ENCODE assay signal across 23 cellular contexts in the genomic region with DNA sequence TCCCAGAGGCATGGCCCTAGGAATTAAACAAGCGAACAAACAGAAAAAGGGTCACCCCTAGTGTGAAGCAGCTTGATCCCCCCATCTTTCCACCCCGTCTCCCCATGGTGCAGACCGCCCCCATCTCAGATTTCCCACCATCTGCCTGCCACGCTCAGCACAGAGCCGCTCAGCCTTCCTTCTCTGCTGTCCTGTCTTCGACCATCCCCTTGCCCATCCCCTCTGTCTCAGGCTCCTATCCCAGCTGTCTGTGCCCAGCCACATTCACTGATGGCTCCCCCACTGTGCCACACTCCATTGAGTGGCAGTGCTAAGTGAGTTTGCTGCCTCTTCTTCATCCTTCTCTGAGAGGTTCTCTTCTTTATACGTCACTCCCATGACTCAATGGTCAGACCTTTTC. TPM values are rescaled to one million over a fixed set of nuclear protein-coding genes. Genes with fewer than 3 reads are reported as not detected.
DNase-seq lines count a peak whose midpoint lies in the region; ATAC-seq and TF ChIP-seq lines count a peak whose summit lies in the region.
"Had no signal": no experiment of that assay in that cellular context is flagged by ENCODE, and none has a peak within 500 bp of the region (broad histone marks: within the 10 kb centered on the region; RNA-seq: fewer than 3 reads in every experiment).

No MANE protein-coding gene starts in this region.

- H3K36me3 ChIP-seq in skeletal muscle tissue (ENCODE audit: control insufficient read depth in 3 of 3, insufficient read depth in 3 of 3, low read length in 3 of 3) (no peaks in the 10 kb centered on the region), mesendoderm (ENCODE audit: control insufficient read depth, insufficient read depth, low read length) (no peaks in the 10 kb centered on the region)
- H3K36me3 ChIP-seq: HAP-1 had no signal

- H3K27ac Mint-ChIP-seq in H9 (peak overlapping the region in 2 of 3 experiments; percentile 57 to 90; a peak in 2 of 7 replicates), WTC11 (no peak overlapping the region), nephron (peak overlapping the region in 2 of 3 experiments; percentile 13 to 14), CD14-positive monocyte (peak overlapping the region in 1 of 7 donors; percentile 69)
- H3K27ac Mint-ChIP-seq: B cell, HFFc6 had no signal

- H3K4me1 Mint-ChIP-seq in H9, result peaks cover 5 to 8% of the 10 kb centered on the region in 2 experiments
- peaks cover 8% of the 10 kb centered on the region for H3K4me1 Mint-ChIP-seq in WTC11
- peaks cover 25% of the 10 kb centered on the region for H3K4me1 Mint-ChIP-seq in nephron
- no peaks in the 10 kb centered on the region for H3K4me1 Mint-ChIP-seq in CD14-positive monocyte
- H3K4me1 Mint-ChIP-seq: B cell had no signal

- H3K4ac ChIP-seq in H9 (ENCODE audit: low read depth, low read length) (no peak overlapping the region), mesendoderm (ENCODE audit: low read depth, low read length) (no peak overlapping the region)

- H3K4me3 ChIP-seq in skeletal muscle tissue (ENCODE audit: low read length in 3 of 3) (no peak overlapping the region), mesendoderm (ENCODE audit: low read length) (no peak overlapping the region)
- H3K4me3 ChIP-seq: HAP-1 had no signal

- H4K20me1 ChIP-seq in H9 (ENCODE audit: control insufficient read depth, insufficient read depth, insufficient read length), result no peaks in the 10 kb centered on the region

- H3K4me3 Mint-ChIP-seq in H9, result no peak overlapping the region; a peak in 1 of 5 replicates
- no peak overlapping the region for H3K4me3 Mint-ChIP-seq in WTC11
- H3K4me3 Mint-ChIP-seq in nephron, result no peak overlapping the region
- no peak overlapping the region for H3K4me3 Mint-ChIP-seq in CD14-positive monocyte
- H3K4me3 Mint-ChIP-seq: B cell, HFFc6 had no signal

- H2BK20ac ChIP-seq in H9 (ENCODE audit: low read depth, low read length, poor library complexity, severe bottlenecking), result no peak overlapping the region

- H3K23ac ChIP-seq in H9 (ENCODE audit: insufficient read length, low read depth, low read length) (no peak overlapping the region), mesendoderm (ENCODE audit: low read length) (no peak overlapping the region)

- WGBS in H9 (ENCODE audit: extremely low coverage, insufficient read length, low lambda C conversion rate), result no CpG with 5 or more reads among the region's 7 CpGs
- WGBS in mesendoderm (ENCODE audit: extremely low coverage, insufficient coverage, low lambda C conversion rate), result no CpG with 5 or more reads among the region's 7 CpGs

- no peaks in the 10 kb centered on the region for H3K23me2 ChIP-seq in H9 (ENCODE audit: insufficient read length, low read depth, low read length, poor library complexity, severe bottlenecking)

- H3K36me3 Mint-ChIP-seq in H9 (ENCODE audit: insufficient read depth in 1 of 3, low read depth in 3 of 3) (peaks cover 2 to 10% (median 4%) of the 10 kb centered on the region in 3 experiments; a peak in 5 of 7 replicates), WTC11 (peaks cover 10% of the 10 kb centered on the region), nephron (ENCODE audit: low read depth) (peaks cover 4% of the 10 kb centered on the region), CD14-positive monocyte (peaks cover 0 to 3% of the 10 kb centered on the region in 2 donors)

- no peak overlapping the region for H3K27ac ChIP-seq in H9 (ENCODE audit: insufficient read length, low read depth, low read length)
- peak overlapping the region; percentile 91 for H3K27ac ChIP-seq in skeletal muscle tissue (ENCODE audit: low read depth, low read length)
- no peak overlapping the region for H3K27ac ChIP-seq in mesendoderm (ENCODE audit: low read depth, low read length)
- H3K27ac ChIP-seq: C4-2B had no signal

- DNase-seq in H9, result no peak
- DNase-seq in WTC11 (ENCODE audit: low spot score), result no peak
- no peak for DNase-seq in mesendoderm
- no peak for DNase-seq in activated gamma-delta T cell (lab: John Stamatoyannopoulos, UW)
- DNase-seq in CD14-positive monocyte (ENCODE audit: low spot score), result no peak
- DNase-seq: Calu3, DMS153, DND-41, HFFc6, KG1, NCI-H1048, NCI-H1417, NCI-H1694, NCI-H2081, NCI-H345, NCI-H774, SK-N-SH, SW 1271 had no signal

- H3T11ph ChIP-seq in H9 (ENCODE audit: low read length), result no peak overlapping the region

- H3K56ac ChIP-seq in H9 (ENCODE audit: insufficient read length, low read depth, low read length), result no peak overlapping the region
- H3K56ac ChIP-seq in mesendoderm (ENCODE audit: low read length), result no peak overlapping the region

- no peak overlapping the region for H2BK12ac ChIP-seq in H9 (ENCODE audit: insufficient read length, low read depth, low read length)

- no peak overlapping the region for H4K91ac ChIP-seq in H9 (ENCODE audit: insufficient read length, low read depth, low read length)

- H3K14ac ChIP-seq in H9 (ENCODE audit: insufficient read depth, low read length), result no peak overlapping the region; the same call in 1 of the 2 replicates

- H3K4me1 ChIP-seq in H9 (ENCODE audit: insufficient read depth, low read length) (no peaks in the 10 kb centered on the region), skeletal muscle tissue (ENCODE audit: control insufficient read depth in 3 of 3, insufficient read depth in 3 of 3, low read length in 3 of 3) (peaks cover 7 to 19% (median 17%) of the 10 kb centered on the region in 3 donors), mesendoderm (ENCODE audit: control insufficient read depth, low read depth, low read length) (no peaks in the 10 kb centered on the region)
- H3K4me1 ChIP-seq: HAP-1 had no signal

- CTCF ChIA-PET in WTC11 (lab: Charles Lee), result no interaction called here

- H3K9ac ChIP-seq in H9 (ENCODE audit: extremely low read depth, insufficient read length, low read length) (no peak overlapping the region), skeletal muscle tissue (ENCODE audit: low read depth in 1 of 3, low read length in 3 of 3) (no peak overlapping the region), mesendoderm (ENCODE audit: low read length) (no peak overlapping the region)
- H3K9ac ChIP-seq: SK-N-SH had no signal

- H2BK5ac ChIP-seq in H9 (ENCODE audit: insufficient read length, low read length), result no peak overlapping the region
- no peak overlapping the region for H2BK5ac ChIP-seq in mesendoderm (ENCODE audit: low read length)

- H3K9me3 ChIP-seq in H9 (ENCODE audit: control insufficient read depth, low read depth, low read length) (peaks cover 5% of the 10 kb centered on the region), skeletal muscle tissue (ENCODE audit: control insufficient read depth in 3 of 3, low read length in 3 of 3) (peaks cover 0 to under 1% (median under 1%) of the 10 kb centered on the region in 3 donors)
- H3K9me3 ChIP-seq: SK-N-SH had no signal

- no peak overlapping the region for H4K5ac ChIP-seq in H9 (ENCODE audit: insufficient read length, low read depth, low read length)
- no peak overlapping the region for H4K5ac ChIP-seq in mesendoderm (ENCODE audit: low read length)

- H3K79me1 ChIP-seq in H9 (ENCODE audit: insufficient read depth, low read depth, low read length, poor library complexity, severe bottlenecking) (no peaks in the 10 kb centered on the region), mesendoderm (ENCODE audit: low read length) (no peaks in the 10 kb centered on the region)

- H2BK120ac ChIP-seq in H9 (ENCODE audit: low read depth, low read length, poor library complexity, severe bottlenecking) (no peak overlapping the region), mesendoderm (ENCODE audit: low read depth, low read length) (no peak overlapping the region)

- ATAC-seq in WTC11, result peak; percentile 63

- H2AK5ac ChIP-seq in H9 (ENCODE audit: insufficient read length, low read length) (no peak overlapping the region), mesendoderm (ENCODE audit: low read length) (no peak overlapping the region)

- no peaks in the 10 kb centered on the region for H3K79me2 ChIP-seq in H9 (ENCODE audit: insufficient read depth, low read length)
- no peaks in the 10 kb centered on the region for H3K79me2 ChIP-seq in mesendoderm (ENCODE audit: control insufficient read depth, insufficient read depth, low read length)

- H3K27me3 ChIP-seq in H9 (ENCODE audit: insufficient read depth, low read length) (no peaks in the 10 kb centered on the region), skeletal muscle tissue (ENCODE audit: control insufficient read depth in 3 of 3, insufficient read depth in 3 of 3, low read length in 3 of 3) (no peaks in the 10 kb centered on the region), mesendoderm (ENCODE audit: insufficient read depth, low read length, poor library complexity) (no peaks in the 10 kb centered on the region)

- TF ChIP-seq CTCF in H9 (conservative IDR thresholded peaks at IDR 0.05) (no peak), WTC11 (IDR thresholded peaks at IDR 0.05) (no peak), nephron (IDR thresholded peaks at IDR 0.05; ENCODE audit: unreplicated experiment in 3 of 3) (no peak), CD14-positive monocyte (IDR thresholded peaks at IDR 0.05) (no peak)

- H4K8ac ChIP-seq in H9 (replicated peaks; ENCODE audit: insufficient read length, low read depth, low read length) (no peak overlapping the region), mesendoderm (ENCODE audit: low read depth, low read length) (no peak overlapping the region)

- H3K4me2 ChIP-seq in H9 (ENCODE audit: insufficient read depth, insufficient read length, low read length) (no peak overlapping the region), mesendoderm (ENCODE audit: low read length) (no peak overlapping the region)
- H3K4me2 ChIP-seq: SK-N-SH had no signal

- H3K27me3 Mint-ChIP-seq in H9 (ENCODE audit: low read depth) (peaks cover 19% of the 10 kb centered on the region), WTC11 (ENCODE audit: low read depth) (peaks cover 5% of the 10 kb centered on the region), nephron (ENCODE audit: low read depth) (peaks cover 9% of the 10 kb centered on the region), CD14-positive monocyte (ENCODE audit: low read depth in 3 of 3) (peaks cover 12 to 17% (median 13%) of the 10 kb centered on the region in 3 donors)

- POLR2A ChIA-PET in WTC11 (lab: Charles Lee), result no interaction called here

- no peak overlapping the region for H2AFZ ChIP-seq in H9 (ENCODE audit: low read length)

- no peak overlapping the region for H3K18ac ChIP-seq in H9 (ENCODE audit: insufficient read length, low read depth, low read length)
- no peak overlapping the region for H3K18ac ChIP-seq in mesendoderm (ENCODE audit: low read length)

- intact Hi-C loops in CD14-positive monocyte (cut with micrococcal nuclease), result no loop called here

- H3K9me3 Mint-ChIP-seq in H9 (peaks cover 13 to 14% of the 10 kb centered on the region in 2 experiments), WTC11 (peaks cover 13% of the 10 kb centered on the region), nephron (peaks cover 11% of the 10 kb centered on the region), CD14-positive monocyte (peaks cover 6 to 22% (median 9%) of the 10 kb centered on the region in 7 donors)

- H2BK15ac ChIP-seq in H9 (ENCODE audit: low read depth, low read length) (no peak overlapping the region), mesendoderm (replicated peaks; ENCODE audit: low read depth) (no peak overlapping the region)

RNA-seq across cellular contexts. Expression of gene BTBD1, which starts 11.7 kb away (rescaled TPM):
- total RNA-seq in H9 (2021), result 42.7 and 43.3 TPM in 2 replicates
- total RNA-seq in WTC11 (2021), result 34.2 to 39.6 TPM (median 35.6 TPM) in 3 replicates
- total RNA-seq in skeletal muscle tissue, result 99.7 TPM
- 25.5 TPM for polyA plus RNA-seq in mesendoderm (2013, experiment 1 of 2)
- polyA plus RNA-seq in mesendoderm (2013, experiment 2 of 2), result 24.7 TPM
- polyA plus RNA-seq in CD14-positive monocyte, result 10 to 100 TPM; 37.2 to 48.8 TPM

RNA-seq across cellular contexts. Expression of gene TM6SF1, which starts 28.7 kb away (rescaled TPM):
- total RNA-seq in H9 (2021) (0.96 and 0.99 TPM in 2 replicates), WTC11 (2021) (0.48 to 0.79 TPM (median 0.60 TPM) in 3 replicates), skeletal muscle tissue (28.7 TPM)
- polyA plus RNA-seq in mesendoderm (2013, experiment 1 of 2), result 0.48 TPM
- 0.76 TPM for polyA plus RNA-seq in mesendoderm (2013, experiment 2 of 2)
- polyA plus RNA-seq in CD14-positive monocyte, result 10 to 100 TPM; 35.4 to 46.0 TPM
- total RNA-seq: Calu3 had no signal

Comparison
In these comparisons a context has a peak if more than half of its experiments do, and no peak if none do; other contexts are left out.
1. RNA of gene TM6SF1, which starts 28.7 kb away (total RNA-seq): 28.7 TPM in skeletal muscle tissue (single experiment); 0.96 to 0.99 TPM in H9 and 0.48 to 0.79 TPM in WTC11; every median in the first group is over 10 times any median in the second.